In the genomic region with DNA sequence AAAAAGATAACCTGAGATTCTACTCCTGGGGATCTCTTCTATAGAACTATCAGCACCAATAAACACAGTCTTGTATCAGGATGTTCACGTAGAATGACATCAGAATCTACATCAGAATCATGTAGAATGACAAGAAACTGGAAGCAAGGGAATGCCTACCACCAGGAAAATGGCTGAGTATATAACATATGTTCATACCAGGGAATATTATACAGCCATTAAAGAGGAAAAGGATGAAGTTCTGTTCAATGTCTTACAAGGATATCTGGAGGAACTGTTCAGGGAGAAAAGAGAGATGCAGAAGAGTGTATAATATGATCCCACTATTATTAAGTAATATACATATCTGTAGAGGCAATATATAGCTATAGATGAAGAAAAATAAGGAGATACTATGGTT, we compare ENCODE assay signal across 25 cellular contexts.
"Had no signal": no experiment of that assay in that cellular context is flagged by ENCODE, and none has a peak within 500 bp of the region (broad histone marks: within the 10 kb centered on the region; RNA-seq: fewer than 3 reads in every experiment).

No MANE protein-coding gene starts in this region.

- H3K27ac ChIP-seq: colonic mucosa, coronary artery, epithelial cell of prostate, esophagus muscularis mucosa, esophagus squamous epithelium, foreskin keratinocyte, gastrocnemius medialis, gastroesophageal sphincter, heart left ventricle, heart right ventricle had no signal

- DNase-seq: colonic mucosa; cortex of kidney; dermis blood vessel endothelial cell; dorsolateral prefrontal cortex; effector CD4-positive, alpha-beta T cell; effector CD8-positive, alpha-beta T cell; effector memory CD4-positive, alpha-beta T cell; effector memory CD8-positive, alpha-beta T cell; endodermal cell; erythroblast; esophagus squamous epithelium; foreskin fibroblast; foreskin keratinocyte; foreskin melanocyte; gastrocnemius medialis; glutamatergic neuron; head of caudate nucleus; heart left ventricle; heart right ventricle had no signal

- H3K9me3 ChIP-seq: colonic mucosa, esophagus muscularis mucosa, esophagus squamous epithelium, gastrocnemius medialis, gastroesophageal sphincter, heart left ventricle, heart right ventricle had no signal

- H3K4me3 Mint-ChIP-seq: dendritic cell treated with granulocyte-macrophage colony-stimulating factor and Interleukin-4, amounts not matched to agents 40 ng/mL and 50 ng/mL, for 4 days; effector memory CD8-positive, alpha-beta T cell; endodermal cell had no signal

- H3K36me3 ChIP-seq: colonic mucosa, gastrocnemius medialis had no signal

- H3K4me1 ChIP-seq: colonic mucosa, foreskin keratinocyte had no signal

- H3K27me3 Mint-ChIP-seq: effector memory CD8-positive, alpha-beta T cell had no signal

- H3K9me3 Mint-ChIP-seq: dendritic cell treated with granulocyte-macrophage colony-stimulating factor and Interleukin-4, amounts not matched to agents 40 ng/mL and 50 ng/mL, for 4 days; effector memory CD8-positive, alpha-beta T cell; endodermal cell had no signal

- ATAC-seq: effector memory CD8-positive, alpha-beta T cell; esophagus mucosa; foreskin keratinocyte; gastrocnemius medialis; gastroesophageal sphincter; heart left ventricle; heart right ventricle had no signal

- H3K27me3 ChIP-seq: colonic mucosa, dorsolateral prefrontal cortex, esophagus muscularis mucosa, esophagus squamous epithelium, foreskin keratinocyte, gastrocnemius medialis, gastroesophageal sphincter, heart left ventricle, heart right ventricle had no signal

- H3K27ac Mint-ChIP-seq: dendritic cell treated with granulocyte-macrophage colony-stimulating factor and Interleukin-4, amounts not matched to agents 40 ng/mL and 50 ng/mL, for 4 days; effector memory CD8-positive, alpha-beta T cell; endodermal cell had no signal

- H3K4me3 ChIP-seq: colonic mucosa, coronary artery, dorsolateral prefrontal cortex, esophagus muscularis mucosa, esophagus squamous epithelium, gastrocnemius medialis, gastroesophageal sphincter, heart left ventricle, heart right ventricle had no signal
